8 cellular contexts compared by ENCODE assay signal in genomic region chr4:38318737-38319455, GRCh38.
DNase-seq lines count a peak whose midpoint lies in the region; FAIRE-seq and TF ChIP-seq lines count a peak whose summit lies in the region.

No MANE protein-coding gene starts in this region.

- H3K27ac ChIP-seq in mesodermal cell (ENCODE audit: low read depth, low read length, severe bottlenecking), result peak overlapping the region; percentile 83

- 0% methylated on average over 11 of the region's 22 CpGs for WGBS in mesodermal cell (ENCODE audit: insufficient coverage in 2 of 2), 2 experiments

- FAIRE-seq in endometrium (lab: Jason Lieb, UNC), result peak; percentile 90

- no peak for TF ChIP-seq CTCF in GM20000 (IDR thresholded peaks at IDR 0.05; ENCODE audit: extremely low read depth, missing control alignments)

- peaks cover 13% of the 10 kb centered on the region for H3K4me1 ChIP-seq in mesodermal cell (ENCODE audit: control insufficient read depth, insufficient read depth, low read length, poor library complexity, severe bottlenecking)

- H3K9me3 ChIP-seq in mesodermal cell (ENCODE audit: control insufficient read depth, low read length), result no peaks in the 10 kb centered on the region

- DNase-seq in COLO829 (ENCODE audit: low spot score), result peak; percentile 91
- peak; percentile 90 for DNase-seq in GM20000 (ENCODE audit: low spot score)
- DNase-seq in HPDE6-E6E7 (ENCODE audit: extremely low spot score), result peak; percentile 89
- DNase-seq in NOMO-1 (lab: John Stamatoyannopoulos, UW; ENCODE audit: unreplicated experiment in 2 of 2), result peak; percentile 90 to 93
- DNase-seq in activated CD8-positive, alpha-beta memory T cell treated with anti-CD3 and anti-CD28 coated beads, Interleukin-2, amount 50 U/mL, for 4 hours, result peak; percentile 65
- DNase-seq in stimulated activated CD8-positive, alpha-beta memory T cell treated with anti-CD3 and anti-CD28 coated beads, Interleukin-15, amount 100 ng/mL, for 24 hours (ENCODE audit: low read depth), result peak; percentile 24

- no peak overlapping the region for H3K4me3 ChIP-seq in mesodermal cell (ENCODE audit: extremely low read depth, insufficient read depth, low read length, poor library complexity, severe bottlenecking)

- H3K36me3 ChIP-seq in mesodermal cell (ENCODE audit: control insufficient read depth, insufficient read depth, low read length), result no peaks in the 10 kb centered on the region

Comparison
In these comparisons a context has a peak if more than half of its experiments do, and no peak if none do; other contexts are left out.
1. DNase-seq: peak in every context shown above with its lines; median percentile 92 in NOMO-1; 91 in COLO829; 90 in GM20000; 89 in HPDE6-E6E7; 65 in activated CD8-positive, alpha-beta memory T cell treated with anti-CD3 and anti-CD28 coated beads, Interleukin-2, amount 50 U/mL, for 4 hours; 24 in stimulated activated CD8-positive, alpha-beta memory T cell treated with anti-CD3 and anti-CD28 coated beads, Interleukin-15, amount 100 ng/mL, for 24 hours.